In genomic region chr17:68910256-68910705, GRCh38 we compare ENCODE assay signal across 1 cellular context.
TF ChIP-seq lines count a peak whose summit lies in the region.

No MANE protein-coding gene starts in this region.

TF ChIP-seq in WTC11, 78 proteins besides CTCF, POLR2A, EP300 and RAD21 (continued from another document):
- TF ChIP-seq E2F1 (CRISPR knock-in tag; IDR thresholded peaks at IDR 0.05) (no peak), NFE2L1 (CRISPR knock-in tag; IDR thresholded peaks at IDR 0.05) (no peak), GRHL2 (CRISPR knock-in tag; IDR thresholded peaks at IDR 0.05; ENCODE audit: insufficient replicate concordance, severe bottlenecking) (no peak), ZNF396 (CRISPR knock-in tag; IDR thresholded peaks at IDR 0.05; ENCODE audit: borderline replicate concordance) (no peak), USF1 (CRISPR knock-in tag; IDR thresholded peaks at IDR 0.05) (no peak), ZBTB21 (CRISPR knock-in tag; IDR thresholded peaks at IDR 0.05; ENCODE audit: borderline replicate concordance) (no peak), RELA (CRISPR knock-in tag; IDR thresholded peaks at IDR 0.05; ENCODE audit: borderline replicate concordance) (no peak), TEAD1 (CRISPR knock-in tag; IDR thresholded peaks at IDR 0.05) (no peak), ZNF138 (CRISPR knock-in tag; conservative IDR thresholded peaks at IDR 0.05) (no peak)
